22 cellular contexts compared by ENCODE assay signal in the genomic region with DNA sequence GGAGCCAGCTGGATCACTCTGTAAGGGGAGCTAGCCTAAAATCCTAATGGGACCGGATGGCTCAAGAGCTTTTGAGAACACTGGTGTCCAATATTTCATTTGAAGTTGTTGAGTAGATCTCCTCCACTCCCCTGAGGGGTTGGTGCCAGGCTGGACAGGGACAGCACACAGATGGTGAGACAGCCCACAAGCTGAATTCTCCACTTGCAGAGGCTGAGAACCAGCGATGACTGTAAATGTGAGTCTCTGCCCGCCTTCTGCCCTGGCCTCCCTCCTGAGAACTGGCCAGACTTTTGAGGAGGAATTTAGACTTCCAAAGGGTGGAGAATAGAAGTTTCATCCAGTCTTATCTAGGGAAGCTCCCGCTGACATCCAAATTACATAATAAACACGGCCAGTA.
"Had no signal": no experiment of that assay in that cellular context is flagged by ENCODE, and none has a peak within 500 bp of the region (broad histone marks: within the 10 kb centered on the region; RNA-seq: fewer than 3 reads in every experiment).

No MANE protein-coding gene starts in this region.

- ATAC-seq: lower lobe of right lung; naive thymus-derived CD8-positive, alpha-beta T cell had no signal

- H3K9me3 ChIP-seq: esophagus squamous epithelium, lower lobe of right lung, ovary, sigmoid colon, stomach, tibial artery, upper lobe of left lung, uterus had no signal

- H3K27me3 ChIP-seq: cardiac muscle cell, esophagus squamous epithelium, ovary, sigmoid colon, stomach, tibial artery, upper lobe of left lung, uterus had no signal

- H3K27ac ChIP-seq: esophagus squamous epithelium, lower lobe of right lung, sigmoid colon, tibial artery, upper lobe of left lung had no signal

- H3K4me3 ChIP-seq: cardiac muscle cell, esophagus squamous epithelium, lower lobe of right lung, ovary, sigmoid colon, stomach, tibial artery, upper lobe of left lung, uterus had no signal

- H3K4me1 ChIP-seq: esophagus squamous epithelium, lower lobe of right lung, stomach, tibial artery, upper lobe of left lung, uterus had no signal

- H3K36me3 ChIP-seq: cardiac muscle cell, ovary, uterus had no signal

- DNase-seq: cerebellar nuclear complex; dermis blood vessel endothelial cell; esophagus squamous epithelium; foreskin fibroblast; hippocampal formation; kidney glomerular epithelial cell; lower lobe of right lung; midbrain; naive thymus-derived CD8-positive, alpha-beta T cell; ovary; sigmoid colon; small intestine; stimulated activated CD4-positive, alpha-beta T cell treated with anti-CD3 and anti-CD28 coated beads, Interleukin-12 subunit alpha, Interleukin-12 subunit beta, amount 100 ng/mL, for 4 hours; stimulated activated naive CD4-positive, alpha-beta T cell; stomach; substantia nigra; upper lobe of left lung; uterus had no signal

- FAIRE-seq: colon, islet of Langerhans, small intestine had no signal
